ENCODE assay signal across 1 cellular context in genomic region chr3:185815391-185816282, GRCh38.
TF ChIP-seq lines count a peak whose summit lies in the region.

No MANE protein-coding gene starts in this region.

TF ChIP-seq in K562, 482 proteins besides CTCF, POLR2A, EP300 and RAD21 (continued from another document and continues in another):
- TF ChIP-seq IFI16 (CRISPR knock-in tag; IDR thresholded peaks at IDR 0.05) = no peak
- TF ChIP-seq POLR2H (tag; IDR thresholded peaks at IDR 0.05; ENCODE audit: low read depth) = no peak
- TF ChIP-seq ESRRB (CRISPR knock-in tag; IDR thresholded peaks at IDR 0.05; ENCODE audit: borderline replicate concordance) = no peak
- TF ChIP-seq SMAD2 (IDR thresholded peaks at IDR 0.05; ENCODE audit: low read depth, low read length) = no peak
- no peak for TF ChIP-seq ZNF75A (CRISPR knock-in tag; IDR thresholded peaks at IDR 0.05)
- TF ChIP-seq MCM5 (IDR thresholded peaks at IDR 0.05; ENCODE audit: low read depth) = no peak
- no peak for TF ChIP-seq MAFK (IDR thresholded peaks at IDR 0.05; ENCODE audit: low read length)
- no peak for TF ChIP-seq GTF2F1 (IDR thresholded peaks at IDR 0.05; ENCODE audit: low read depth, low read length)
- TF ChIP-seq ESRRA (IDR thresholded peaks at IDR 0.05; ENCODE audit: borderline replicate concordance, low read depth) = no peak
- no peak for TF ChIP-seq EZH2 (IDR thresholded peaks at IDR 0.05; ENCODE audit: borderline replicate concordance, low read depth, low read length)
- no peak for TF ChIP-seq SRF (CRISPR knock-in tag; IDR thresholded peaks at IDR 0.05)
- TF ChIP-seq CBFA2T2 (conservative IDR thresholded peaks at IDR 0.05) = no peak
- peak; percentile 61; the same call in 1 of the 2 replicates for TF ChIP-seq HIVEP1 (CRISPR knock-in tag; IDR thresholded peaks at IDR 0.05)
- peak; percentile 52 for TF ChIP-seq RBBP5 (IDR thresholded peaks at IDR 0.05; ENCODE audit: borderline replicate concordance, insufficient read depth, low read length, poor library complexity, severe bottlenecking)
- no peak for TF ChIP-seq ILF3 (IDR thresholded peaks at IDR 0.05; ENCODE audit: borderline replicate concordance)
- TF ChIP-seq STAT5A (IDR thresholded peaks at IDR 0.05; ENCODE audit: borderline replicate concordance, low read length) = no peak
- TF ChIP-seq NFXL1 (CRISPR knock-in tag; IDR thresholded peaks at IDR 0.05) = no peak
- no peak for TF ChIP-seq ZNF140 (CRISPR knock-in tag; IDR thresholded peaks at IDR 0.05)
- TF ChIP-seq SREBF1 (IDR thresholded peaks at IDR 0.05; ENCODE audit: borderline replicate concordance, low read depth, low read length) = no peak
- no peak for TF ChIP-seq NBN (IDR thresholded peaks at IDR 0.05; ENCODE audit: low read depth)
- no peak for TF ChIP-seq PURB (CRISPR knock-in tag; IDR thresholded peaks at IDR 0.05; ENCODE audit: low read depth)
- no peak for TF ChIP-seq ELF4 (CRISPR knock-in tag; IDR thresholded peaks at IDR 0.05)
- TF ChIP-seq AFF1 (IDR thresholded peaks at IDR 0.05; ENCODE audit: low read depth in 1 of 2, partially characterized antibody in 2 of 2) = peak in 1 of 2 experiments; percentile 17
- no peak for TF ChIP-seq CEBPB (tag; IDR thresholded peaks at IDR 0.05)
- TF ChIP-seq ZC3H4 (CRISPR knock-in tag; IDR thresholded peaks at IDR 0.05; ENCODE audit: borderline replicate concordance) = no peak
- no peak for TF ChIP-seq E2F8 (IDR thresholded peaks at IDR 0.05; ENCODE audit: low read depth, partially characterized antibody)
- TF ChIP-seq ETV1 (tag; conservative IDR thresholded peaks at IDR 0.05; ENCODE audit: low read depth) = no peak
- peak; percentile 43 for TF ChIP-seq SOX6 (IDR thresholded peaks at IDR 0.05)
- TF ChIP-seq HLTF (IDR thresholded peaks at IDR 0.05) = no peak
- no peak for TF ChIP-seq ZNF444 (CRISPR knock-in tag; IDR thresholded peaks at IDR 0.05)
- TF ChIP-seq PRMT5 (CRISPR knock-in tag; IDR thresholded peaks at IDR 0.05) = no peak
- TF ChIP-seq ZNF24 (IDR thresholded peaks at IDR 0.05) = no peak
- TF ChIP-seq KAT7 (CRISPR knock-in tag; IDR thresholded peaks at IDR 0.05; ENCODE audit: borderline replicate concordance) = peak; percentile 30; the same call in 1 of the 2 replicates
- TF ChIP-seq HDGF (IDR thresholded peaks at IDR 0.05) = no peak
- no peak for TF ChIP-seq FOXK1 (CRISPR knock-in tag; IDR thresholded peaks at IDR 0.05; ENCODE audit: borderline replicate concordance)
- peak; percentile 56; the same call in 1 of the 2 replicates for TF ChIP-seq L3MBTL2 (IDR thresholded peaks at IDR 0.05)
- no peak for TF ChIP-seq ZNF347 (CRISPR knock-in tag; IDR thresholded peaks at IDR 0.05; ENCODE audit: low read depth)
- no peak for TF ChIP-seq ZNF583 (CRISPR knock-in tag; IDR thresholded peaks at IDR 0.05)
- no peak for TF ChIP-seq HDAC3 (IDR thresholded peaks at IDR 0.05; ENCODE audit: borderline replicate concordance, partially characterized antibody)
- TF ChIP-seq MBD1 (CRISPR knock-in tag; IDR thresholded peaks at IDR 0.05) = no peak
- TF ChIP-seq TBL1XR1 (IDR thresholded peaks at IDR 0.05; ENCODE audit: low read length in 2 of 2) = 0 out of 4 replicates have a peak, but pooled peaks of 1 of the 2 experiments have one; percentile 10
- TF ChIP-seq POU5F1 (IDR thresholded peaks at IDR 0.05; ENCODE audit: borderline replicate concordance, low read depth, low read length, partially characterized antibody) = no peak
- TF ChIP-seq USF1 (CRISPR knock-in tag; IDR thresholded peaks at IDR 0.05) = no peak
- TF ChIP-seq, protein P1, sequence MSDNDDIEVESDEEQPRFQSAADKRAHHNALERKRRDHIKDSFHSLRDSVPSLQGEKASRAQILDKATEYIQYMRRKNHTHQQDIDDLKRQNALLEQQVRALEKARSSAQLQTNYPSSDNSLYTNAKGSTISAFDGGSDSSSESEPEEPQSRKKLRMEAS (CRISPR knock-in tag; IDR thresholded peaks at IDR 0.05) = no peak
- no peak for TF ChIP-seq THAP7 (CRISPR knock-in tag; IDR thresholded peaks at IDR 0.05)
- no peak for TF ChIP-seq ZNF436 (CRISPR knock-in tag; IDR thresholded peaks at IDR 0.05)
- no peak for TF ChIP-seq CC2D1A (IDR thresholded peaks at IDR 0.05)
- TF ChIP-seq, protein P2, sequence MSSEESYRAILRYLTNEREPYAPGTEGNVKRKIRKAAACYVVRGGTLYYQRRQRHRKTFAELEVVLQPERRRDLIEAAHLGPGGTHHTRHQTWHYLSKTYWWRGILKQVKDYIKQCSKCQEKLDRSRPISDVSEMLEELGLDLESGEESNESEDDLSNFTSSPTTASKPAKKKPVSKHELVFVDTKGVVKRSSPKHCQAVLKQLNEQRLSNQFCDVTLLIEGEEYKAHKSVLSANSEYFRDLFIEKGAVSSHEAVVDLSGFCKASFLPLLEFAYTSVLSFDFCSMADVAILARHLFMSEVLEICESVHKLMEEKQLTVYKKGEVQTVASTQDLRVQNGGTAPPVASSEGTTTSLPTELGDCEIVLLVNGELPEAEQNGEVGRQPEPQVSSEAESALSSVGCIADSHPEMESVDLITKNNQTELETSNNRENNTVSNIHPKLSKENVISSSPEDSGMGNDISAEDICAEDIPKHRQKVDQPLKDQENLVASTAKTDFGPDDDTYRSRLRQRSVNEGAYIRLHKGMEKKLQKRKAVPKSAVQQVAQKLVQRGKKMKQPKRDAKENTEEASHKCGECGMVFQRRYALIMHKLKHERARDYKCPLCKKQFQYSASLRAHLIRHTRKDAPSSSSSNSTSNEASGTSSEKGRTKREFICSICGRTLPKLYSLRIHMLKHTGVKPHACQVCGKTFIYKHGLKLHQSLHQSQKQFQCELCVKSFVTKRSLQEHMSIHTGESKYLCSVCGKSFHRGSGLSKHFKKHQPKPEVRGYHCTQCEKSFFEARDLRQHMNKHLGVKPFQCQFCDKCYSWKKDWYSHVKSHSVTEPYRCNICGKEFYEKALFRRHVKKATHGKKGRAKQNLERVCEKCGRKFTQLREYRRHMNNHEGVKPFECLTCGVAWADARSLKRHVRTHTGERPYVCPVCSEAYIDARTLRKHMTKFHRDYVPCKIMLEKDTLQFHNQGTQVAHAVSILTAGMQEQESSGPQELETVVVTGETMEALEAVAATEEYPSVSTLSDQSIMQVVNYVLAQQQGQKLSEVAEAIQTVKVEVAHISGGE (CRISPR knock-in tag; IDR thresholded peaks at IDR 0.05) = 0 out of 6 replicates have a peak, but pooled peaks of 1 of the 3 experiments have one; percentile 6
- TF ChIP-seq ZNF589 (CRISPR knock-in tag; IDR thresholded peaks at IDR 0.05; ENCODE audit: low read depth) = peak; percentile 56; the same call in 1 of the 2 replicates
- TF ChIP-seq ZSCAN29 (IDR thresholded peaks at IDR 0.05) = no peak
- TF ChIP-seq FOSL1 (tag; conservative IDR thresholded peaks at IDR 0.05) = 0 out of 2 replicates have a peak, but pooled peaks have one; percentile 24
- peak; percentile 75 for TF ChIP-seq SPI1 (IDR thresholded peaks at IDR 0.05; ENCODE audit: borderline replicate concordance, low read depth, low read length)
- no peak for TF ChIP-seq ZNF174 (CRISPR knock-in tag; IDR thresholded peaks at IDR 0.05)
- peak; percentile 65 for TF ChIP-seq TCF3 (CRISPR knock-in tag; IDR thresholded peaks at IDR 0.05)
- no peak for TF ChIP-seq ADNP (tag; IDR thresholded peaks at IDR 0.05)
- TF ChIP-seq ZNF184 (CRISPR knock-in tag; IDR thresholded peaks at IDR 0.05) = no peak
- TF ChIP-seq TGIF2 (CRISPR knock-in tag; IDR thresholded peaks at IDR 0.05) = no peak
- no peak for TF ChIP-seq NFE2 (IDR thresholded peaks at IDR 0.05; ENCODE audit: low read depth)
- no peak for TF ChIP-seq ZNF274 (IDR thresholded peaks at IDR 0.05; ENCODE audit: borderline replicate concordance, low read depth, low read length)
- TF ChIP-seq CREM (IDR thresholded peaks at IDR 0.05; ENCODE audit: low read depth) = peak; percentile 74
- peak; percentile 69 to 74 for TF ChIP-seq MNT (conservative IDR thresholded peaks at IDR 0.05)
- no peak for TF ChIP-seq NR1H2 (CRISPR knock-in tag; IDR thresholded peaks at IDR 0.05)
- TF ChIP-seq CBFA2T3 (IDR thresholded peaks at IDR 0.05) = peak; percentile 72; the same call in 1 of the 2 replicates
- no peak for TF ChIP-seq IRF2 (CRISPR knock-in tag; IDR thresholded peaks at IDR 0.05)
- TF ChIP-seq SMAD3 (CRISPR knock-in tag; conservative IDR thresholded peaks at IDR 0.05) = no peak
